In genomic region chrX:154986826-154987575, GRCh38 we compare ENCODE assay signal across 1 cellular context.
TF ChIP-seq lines count a peak whose summit lies in the region.

No MANE protein-coding gene starts in this region.

TF ChIP-seq in HepG2, 621 proteins besides CTCF, POLR2A, EP300 and RAD21:
- TF ChIP-seq TMF1 (CRISPR knock-in tag; IDR thresholded peaks at IDR 0.05; ENCODE audit: low read depth) (no peak), STAG1 (CRISPR knock-in tag; IDR thresholded peaks at IDR 0.05) (peak; percentile 46), NRL (CRISPR knock-in tag; IDR thresholded peaks at IDR 0.05; ENCODE audit: borderline replicate concordance) (no peak)
- TF ChIP-seq, protein P1, sequence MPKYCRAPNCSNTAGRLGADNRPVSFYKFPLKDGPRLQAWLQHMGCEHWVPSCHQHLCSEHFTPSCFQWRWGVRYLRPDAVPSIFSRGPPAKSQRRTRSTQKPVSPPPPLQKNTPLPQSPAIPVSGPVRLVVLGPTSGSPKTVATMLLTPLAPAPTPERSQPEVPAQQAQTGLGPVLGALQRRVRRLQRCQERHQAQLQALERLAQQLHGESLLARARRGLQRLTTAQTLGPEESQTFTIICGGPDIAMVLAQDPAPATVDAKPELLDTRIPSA (CRISPR knock-in tag; IDR thresholded peaks at IDR 0.05; ENCODE audit: borderline replicate concordance) = no peak
